In the genomic region with DNA sequence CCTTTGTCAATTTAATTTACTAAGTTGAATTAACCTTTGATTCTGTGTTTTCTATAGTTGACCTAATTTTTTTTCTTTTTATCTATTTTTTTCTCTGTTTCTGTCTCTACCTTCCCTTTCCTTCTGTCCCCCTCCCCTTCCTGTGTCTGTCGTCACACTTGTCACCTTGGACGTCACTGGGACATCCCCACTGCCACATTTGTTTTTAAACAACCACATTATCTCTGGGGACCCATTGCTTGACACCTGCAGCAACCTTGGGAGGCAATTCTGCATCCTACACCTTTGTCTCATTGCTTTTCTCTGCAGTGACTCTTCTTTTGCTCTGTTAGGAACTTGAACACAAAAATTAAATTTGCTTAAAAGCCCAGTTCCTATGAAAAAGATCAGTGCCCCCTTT, we compare ENCODE assay signal across 16 cellular contexts.
"Had no signal": no experiment of that assay in that cellular context is flagged by ENCODE, and none has a peak within 500 bp of the region (broad histone marks: within the 10 kb centered on the region; RNA-seq: fewer than 3 reads in every experiment).

No MANE protein-coding gene starts in this region.

- DNase-seq: activated CD4-positive, CD25-positive, alpha-beta regulatory T cell; activated naive CD4-positive, alpha-beta T cell treated with anti-CD3 and anti-CD28 coated beads, Interleukin-2, amount 50 U/mL, for 16 hours; activated T-cell treated with anti-CD3 and anti-CD28 coated beads for 4 hours; mucosa of descending colon; naive thymus-derived CD4-positive, alpha-beta T cell; stimulated activated CD4-positive, alpha-beta T cell treated with anti-CD3 and anti-CD28 coated beads, Interleukin-4, amount 100 ng/mL, for 4 hours; stimulated activated naive CD4-positive, alpha-beta T cell treated with Interleukin-2 at 50 U/mL for 16 hours; T-helper 9 cell; tibial artery had no signal

- H3K36me3 ChIP-seq: neutrophil, tibial artery had no signal

- H3K27ac ChIP-seq: ascending aorta, esophagus muscularis mucosa, neutrophil, parathyroid adenoma, SK-N-MC, tibial artery had no signal

- H3K36me3 Mint-ChIP-seq: naive thymus-derived CD4-positive, alpha-beta T cell had no signal

- H3K9ac ChIP-seq: parathyroid adenoma had no signal

- H3K9me3 ChIP-seq: ascending aorta, esophagus muscularis mucosa, mucosa of descending colon, neutrophil, tibial artery had no signal

- H3K4me3 Mint-ChIP-seq: naive thymus-derived CD4-positive, alpha-beta T cell had no signal

- ATAC-seq: mucosa of descending colon; naive thymus-derived CD4-positive, alpha-beta T cell; sciatic nerve had no signal

- H3K4me1 ChIP-seq: ascending aorta, parathyroid adenoma, tibial artery had no signal

- FAIRE-seq: endothelial cell of umbilical vein had no signal

- H3K27me3 ChIP-seq: ascending aorta, esophagus muscularis mucosa, tibial artery had no signal

- H3K79me2 ChIP-seq: parathyroid adenoma had no signal

- H3K9me3 Mint-ChIP-seq: naive thymus-derived CD4-positive, alpha-beta T cell had no signal

- H2AFZ ChIP-seq: parathyroid adenoma had no signal

- H3K4me3 ChIP-seq: ascending aorta, esophagus muscularis mucosa, mucosa of descending colon, SK-N-MC, tibial artery had no signal
